2 cellular contexts compared by ENCODE assay signal in the genomic region with DNA sequence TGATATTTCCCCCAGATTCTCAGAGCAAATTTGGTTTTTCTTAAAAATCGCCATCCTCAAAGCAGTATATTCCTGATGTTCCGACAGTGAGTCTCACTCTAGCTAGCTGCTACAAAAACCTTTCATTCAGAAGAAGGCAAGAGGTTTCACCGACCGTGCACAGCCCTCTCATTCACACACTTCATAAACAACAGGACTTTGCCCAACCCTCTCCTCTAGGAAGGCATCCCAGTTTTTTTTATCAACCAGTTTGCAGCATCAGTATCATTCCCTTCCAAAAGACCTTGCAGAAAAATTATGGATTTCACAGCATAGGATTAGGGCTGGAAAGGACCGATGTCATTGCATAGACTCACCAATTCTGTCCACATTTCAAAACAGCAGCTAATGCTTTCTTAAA.
TF ChIP-seq lines count a peak whose summit lies in the region.

No MANE protein-coding gene starts in this region.

TF ChIP-seq in SK-N-SH, 30 proteins besides CTCF, POLR2A, EP300 and RAD21 (continued from another document):
- TF ChIP-seq, protein P1, sequence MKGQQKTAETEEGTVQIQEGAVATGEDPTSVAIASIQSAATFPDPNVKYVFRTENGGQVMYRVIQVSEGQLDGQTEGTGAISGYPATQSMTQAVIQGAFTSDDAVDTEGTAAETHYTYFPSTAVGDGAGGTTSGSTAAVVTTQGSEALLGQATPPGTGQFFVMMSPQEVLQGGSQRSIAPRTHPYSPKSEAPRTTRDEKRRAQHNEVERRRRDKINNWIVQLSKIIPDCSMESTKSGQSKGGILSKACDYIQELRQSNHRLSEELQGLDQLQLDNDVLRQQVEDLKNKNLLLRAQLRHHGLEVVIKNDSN (IDR thresholded peaks at IDR 0.05; ENCODE audit: borderline replicate concordance, low read depth): no peak
- TF ChIP-seq SMC3 (IDR thresholded peaks at IDR 0.05; ENCODE audit: low read depth, low read length) (no peak), FOXM1 (IDR thresholded peaks at IDR 0.05; ENCODE audit: low read depth) (no peak), GABPA (IDR thresholded peaks at IDR 0.05; ENCODE audit: low read depth) (no peak), RXRA (IDR thresholded peaks at IDR 0.05; ENCODE audit: borderline replicate concordance, low read depth) (no peak), RCOR1 (IDR thresholded peaks at IDR 0.05; ENCODE audit: low read length) (no peak), SIN3A (IDR thresholded peaks at IDR 0.05; ENCODE audit: borderline replicate concordance, low read depth, low read length) (no peak), ZBTB33 (IDR thresholded peaks at IDR 0.05; ENCODE audit: borderline replicate concordance, low read depth) (no peak), JUND (IDR thresholded peaks at IDR 0.05) (no peak), EZH2phosphoT487 (IDR thresholded peaks at IDR 0.05; ENCODE audit: borderline replicate concordance, low read depth) (no peak)

TF ChIP-seq in SK-N-SH treated with all-trans-retinoic acid at 6 μM for 48 hours, 23 proteins besides CTCF, POLR2A, EP300 and RAD21 (continued from another document):
- TF ChIP-seq ZC3H10 (CRISPR knock-in tag; IDR thresholded peaks at IDR 0.05) (no peak), PATZ1 (CRISPR knock-in tag; IDR thresholded peaks at IDR 0.05; ENCODE audit: borderline replicate concordance) (no peak), CSRNP3 (CRISPR knock-in tag; IDR thresholded peaks at IDR 0.05) (no peak), ZNF8 (CRISPR knock-in tag; IDR thresholded peaks at IDR 0.05) (no peak), OSR1 (CRISPR knock-in tag; IDR thresholded peaks at IDR 0.05) (no peak), PPARA (CRISPR knock-in tag; IDR thresholded peaks at IDR 0.05; ENCODE audit: borderline replicate concordance) (no peak), TOX (CRISPR knock-in tag; IDR thresholded peaks at IDR 0.05; ENCODE audit: borderline replicate concordance) (no peak), ZNF70 (CRISPR knock-in tag; IDR thresholded peaks at IDR 0.05) (no peak)
- TF ChIP-seq, protein P2, sequence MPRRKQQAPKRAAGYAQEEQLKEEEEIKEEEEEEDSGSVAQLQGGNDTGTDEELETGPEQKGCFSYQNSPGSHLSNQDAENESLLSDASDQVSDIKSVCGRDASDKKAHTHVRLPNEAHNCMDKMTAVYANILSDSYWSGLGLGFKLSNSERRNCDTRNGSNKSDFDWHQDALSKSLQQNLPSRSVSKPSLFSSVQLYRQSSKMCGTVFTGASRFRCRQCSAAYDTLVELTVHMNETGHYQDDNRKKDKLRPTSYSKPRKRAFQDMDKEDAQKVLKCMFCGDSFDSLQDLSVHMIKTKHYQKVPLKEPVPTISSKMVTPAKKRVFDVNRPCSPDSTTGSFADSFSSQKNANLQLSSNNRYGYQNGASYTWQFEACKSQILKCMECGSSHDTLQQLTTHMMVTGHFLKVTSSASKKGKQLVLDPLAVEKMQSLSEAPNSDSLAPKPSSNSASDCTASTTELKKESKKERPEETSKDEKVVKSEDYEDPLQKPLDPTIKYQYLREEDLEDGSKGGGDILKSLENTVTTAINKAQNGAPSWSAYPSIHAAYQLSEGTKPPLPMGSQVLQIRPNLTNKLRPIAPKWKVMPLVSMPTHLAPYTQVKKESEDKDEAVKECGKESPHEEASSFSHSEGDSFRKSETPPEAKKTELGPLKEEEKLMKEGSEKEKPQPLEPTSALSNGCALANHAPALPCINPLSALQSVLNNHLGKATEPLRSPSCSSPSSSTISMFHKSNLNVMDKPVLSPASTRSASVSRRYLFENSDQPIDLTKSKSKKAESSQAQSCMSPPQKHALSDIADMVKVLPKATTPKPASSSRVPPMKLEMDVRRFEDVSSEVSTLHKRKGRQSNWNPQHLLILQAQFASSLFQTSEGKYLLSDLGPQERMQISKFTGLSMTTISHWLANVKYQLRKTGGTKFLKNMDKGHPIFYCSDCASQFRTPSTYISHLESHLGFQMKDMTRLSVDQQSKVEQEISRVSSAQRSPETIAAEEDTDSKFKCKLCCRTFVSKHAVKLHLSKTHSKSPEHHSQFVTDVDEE (CRISPR knock-in tag; IDR thresholded peaks at IDR 0.05): no peak
TF ChIP-seq in SK-N-SH treated with all-trans-retinoic acid at 6 μM for 48 hours: peak in this region for 0.
